Comparison of ENCODE assay signal across 2 cellular contexts in genomic region chr11:128929468-128929867, GRCh38.
TF ChIP-seq lines count a peak whose summit lies in the region.

No MANE protein-coding gene starts in this region.

TF ChIP-seq in GM23338, 12 proteins besides CTCF, POLR2A, EP300 and RAD21:
- no peak for TF ChIP-seq JUNB (IDR thresholded peaks at IDR 0.05; ENCODE audit: unreplicated experiment)

TF ChIP-seq in H1, 55 proteins besides CTCF, POLR2A, EP300 and RAD21:
- TF ChIP-seq MAX (IDR thresholded peaks at IDR 0.05): peak; percentile 38; the same call in 1 of the 2 replicates
- no peak for TF ChIP-seq MAFK (IDR thresholded peaks at IDR 0.05; ENCODE audit: low read depth, low read length)
- no peak for TF ChIP-seq SP2 (IDR thresholded peaks at IDR 0.05; ENCODE audit: low read length)
- no peak for TF ChIP-seq BACH1 (IDR thresholded peaks at IDR 0.05; ENCODE audit: low read length)
- TF ChIP-seq SP1 (IDR thresholded peaks at IDR 0.05; ENCODE audit: low read depth, low read length): 0 out of 2 replicates have a peak, but pooled peaks have one; percentile 36
- peak; percentile 51 for TF ChIP-seq CTBP2 (IDR thresholded peaks at IDR 0.05; ENCODE audit: borderline replicate concordance, insufficient read depth, insufficient read length, low read length)
- TF ChIP-seq ASH2L (IDR thresholded peaks at IDR 0.05; ENCODE audit: low read length): peak; percentile 62
- peak; percentile 34; the same call in 1 of the 2 replicates for TF ChIP-seq SUZ12 (IDR thresholded peaks at IDR 0.05; ENCODE audit: low read length)
